21 cellular contexts compared by ENCODE assay signal in the genomic region with DNA sequence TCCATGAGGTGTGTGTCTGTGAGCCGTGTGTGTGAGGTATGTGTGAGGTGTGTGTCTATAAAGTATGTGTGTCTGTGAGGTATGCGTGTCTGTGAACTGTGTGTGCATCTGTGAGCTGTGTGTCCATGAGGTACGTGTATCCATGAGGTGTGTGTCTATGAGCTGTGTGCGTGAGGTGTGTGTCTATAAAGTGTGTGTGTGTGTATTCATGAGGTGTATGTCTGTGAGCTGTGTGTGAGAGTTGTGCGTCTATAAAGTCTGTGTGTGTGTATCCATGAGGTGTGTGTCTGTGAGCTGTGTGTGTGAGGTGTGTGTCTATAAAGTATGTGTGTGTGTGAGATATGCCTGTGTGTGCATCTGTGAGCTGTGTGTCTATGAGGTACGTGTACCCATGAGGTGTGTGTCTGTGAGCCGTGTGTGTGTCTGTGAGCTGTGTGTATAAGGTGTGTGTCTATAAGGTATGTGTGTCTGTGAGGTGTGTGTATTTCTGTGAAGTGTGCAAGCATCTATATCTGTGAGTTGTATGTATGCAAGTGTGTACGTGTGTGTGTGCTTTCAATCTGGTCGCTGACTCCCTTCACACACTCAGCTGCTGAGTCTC.
A peak's percentile ranks its signal among the peaks of the same experiment; 100 is the strongest.
DNase-seq lines count a peak whose midpoint lies in the region; ATAC-seq, FAIRE-seq and TF ChIP-seq lines count a peak whose summit lies in the region.
"Had no signal": no experiment of that assay in that cellular context is flagged by ENCODE, and none has a peak within 500 bp of the region (broad histone marks: within the 10 kb centered on the region; RNA-seq: fewer than 3 reads in every experiment).

No MANE protein-coding gene starts in this region.

- H3K36me3 ChIP-seq in IMR-90 (ENCODE audit: control insufficient read depth, insufficient read depth, low read length), result no peaks in the 10 kb centered on the region
- no peaks in the 10 kb centered on the region for H3K36me3 ChIP-seq in bronchial epithelial cell (ENCODE audit: control insufficient read depth, insufficient read depth, low read length)
- no peaks in the 10 kb centered on the region for H3K36me3 ChIP-seq in neuronal stem cell (replicated peaks in 1 of 2; ENCODE audit: control insufficient read depth in 2 of 2, insufficient read depth in 2 of 2, low read length in 2 of 2)
- H3K36me3 ChIP-seq: BE2C had no signal

- no peak for TF ChIP-seq RAD21 in IMR-90 (IDR thresholded peaks at IDR 0.05; ENCODE audit: low read length)

- POLR2A ChIA-PET in IMR-90 (lab: Charles Lee; ENCODE audit: unreplicated experiment), result no interaction called here
- POLR2A ChIA-PET in activated CD4-positive, alpha-beta T cell treated with anti-CD3 and anti-CD28 coated beads, Interleukin-2, amount 10 ng/mL, durations not matched to agents 7 days and 5 days (lab: Charles Lee), result no interaction called here

- H3K27ac ChIP-seq in IMR-90 (ENCODE audit: insufficient read depth, low read length) (no peak overlapping the region), neuronal stem cell (replicated peaks; ENCODE audit: low read length) (no peak overlapping the region)

- H2BK120ac ChIP-seq in IMR-90 (ENCODE audit: low read depth, low read length), result no peak overlapping the region
- H2BK120ac ChIP-seq in neuronal stem cell (ENCODE audit: low read depth, low read length), result no peak overlapping the region

- H3K4me1 ChIP-seq in IMR-90 (ENCODE audit: control insufficient read depth, insufficient read depth, low read length), result peaks cover 6% of the 10 kb centered on the region
- peaks cover 14 to 26% of the 10 kb centered on the region in 2 donors for H3K4me1 ChIP-seq in neuronal stem cell (ENCODE audit: control insufficient read depth in 2 of 2, insufficient read depth in 1 of 2, low read depth in 1 of 2, low read length in 2 of 2)
- H3K4me1 ChIP-seq: BE2C had no signal

- H2AFZ ChIP-seq in IMR-90 (replicated peaks; ENCODE audit: low read length, poor library complexity) (no peak overlapping the region), neuronal stem cell (ENCODE audit: low read length) (no peak overlapping the region)
- H2AFZ ChIP-seq: GM23338 had no signal

- 84% methylated on average over 6 of the region's 9 CpGs; no CpG with 5 or more reads in 1 of the 2 experiments for WGBS in IMR-90 (ENCODE audit: extremely low coverage in 2 of 2, insufficient read length in 1 of 2), 2 experiments
- no CpG with 5 or more reads among the region's 9 CpGs for WGBS in neuronal stem cell (ENCODE audit: extremely low coverage in 2 of 2, insufficient read length in 2 of 2, insufficient replicate concordance in 1 of 2), 2 donors

- H2BK5ac ChIP-seq in IMR-90 (ENCODE audit: low read depth, low read length, poor library complexity, severe bottlenecking), result peak overlapping the region; percentile 46
- H2BK5ac ChIP-seq in neuronal stem cell (ENCODE audit: low read length), result no peak overlapping the region

- H2AK9ac ChIP-seq in IMR-90 (replicated peaks; ENCODE audit: low read depth, low read length, poor library complexity), result peak overlapping the region; percentile 63

- H3K27ac Mint-ChIP-seq in activated CD4-positive, alpha-beta T cell treated with anti-CD3 and anti-CD28 coated beads, Interleukin-2, amount 10 ng/mL, durations not matched to agents 7 days and 5 days, result no peak overlapping the region
- H3K27ac Mint-ChIP-seq: CD4-positive, CD25-positive, alpha-beta regulatory T cell; CD8-positive, alpha-beta memory T cell; GM23338; H9 had no signal

- H3K4me3 Mint-ChIP-seq in activated CD4-positive, alpha-beta T cell treated with anti-CD3 and anti-CD28 coated beads, Interleukin-2, amount 10 ng/mL, durations not matched to agents 7 days and 5 days, result no peak overlapping the region
- H3K4me3 Mint-ChIP-seq: CD4-positive, CD25-positive, alpha-beta regulatory T cell; CD8-positive, alpha-beta memory T cell; GM23338; H9 had no signal

- in situ Hi-C loops in IMR-90 (cut with MboI; ENCODE audit: low sequenced_read_pairs), result no loop called here

- H3K27me3 Mint-ChIP-seq in activated CD4-positive, alpha-beta T cell treated with anti-CD3 and anti-CD28 coated beads, Interleukin-2, amount 10 ng/mL, durations not matched to agents 7 days and 5 days, result peaks cover 21% of the 10 kb centered on the region
- H3K27me3 Mint-ChIP-seq: CD4-positive, CD25-positive, alpha-beta regulatory T cell had no signal

- H3K4me3 ChIP-seq in IMR-90 (ENCODE audit: insufficient read depth, low read depth, low read length), result no peak overlapping the region
- no peak overlapping the region for H3K4me3 ChIP-seq in bronchial epithelial cell (ENCODE audit: low read depth, low read length)
- H3K4me3 ChIP-seq in neuronal stem cell (ENCODE audit: low read length in 2 of 2), result no peak overlapping the region
- H3K4me3 ChIP-seq: GM23338 had no signal

- dilution Hi-C loops in IMR-90 (cut with HindIII; ENCODE audit: low sequenced_read_pairs, unreplicated experiment), result no loop called here

- no peak overlapping the region for H3K23ac ChIP-seq in IMR-90 (ENCODE audit: low read depth, low read length)
- H3K23ac ChIP-seq in neuronal stem cell (ENCODE audit: low read depth, low read length, poor library complexity), result peak overlapping the region; percentile 21

- peak overlapping the region; percentile 46 for H2BK12ac ChIP-seq in neuronal stem cell (ENCODE audit: low read length)

- H3K4me2 ChIP-seq in IMR-90 (ENCODE audit: low read depth, low read length) (no peak overlapping the region), neuronal stem cell (ENCODE audit: insufficient read depth, low read length, poor library complexity, severe bottlenecking) (no peak overlapping the region)
- H3K4me2 ChIP-seq: GM23338 had no signal

- TF ChIP-seq CTCF in IMR-90 (conservative IDR thresholded peaks at IDR 0.05; ENCODE audit: low read depth, low read length) (no peak), bronchial epithelial cell (IDR thresholded peaks at IDR 0.05; ENCODE audit: insufficient read depth, low read length, severe bottlenecking) (no peak)

- H2AK5ac ChIP-seq in IMR-90 (ENCODE audit: low read depth, low read length) (no peak overlapping the region), neuronal stem cell (ENCODE audit: low read depth, low read length) (peak overlapping the region; percentile 53)

- H3K4ac ChIP-seq in IMR-90 (ENCODE audit: low read depth, low read length), result no peak overlapping the region
- H3K4ac ChIP-seq in neuronal stem cell (ENCODE audit: low read length), result no peak overlapping the region

- H3K36me3 Mint-ChIP-seq in activated CD4-positive, alpha-beta T cell treated with anti-CD3 and anti-CD28 coated beads, Interleukin-2, amount 10 ng/mL, durations not matched to agents 7 days and 5 days (ENCODE audit: low read depth), result no peaks in the 10 kb centered on the region
- H3K36me3 Mint-ChIP-seq: CD4-positive, CD25-positive, alpha-beta regulatory T cell; CD8-positive, alpha-beta memory T cell had no signal

- H3K14ac ChIP-seq in IMR-90 (replicated peaks; ENCODE audit: low read depth, low read length) (no peak overlapping the region), neuronal stem cell (ENCODE audit: low read length) (no peak overlapping the region)

- H4K8ac ChIP-seq in IMR-90 (ENCODE audit: low read depth in 2 of 2, low read length in 2 of 2) (no peak overlapping the region), neuronal stem cell (ENCODE audit: low read depth, low read length) (no peak overlapping the region)

- ATAC-seq in IMR-90 (ENCODE audit: low read depth) (no peak), HG03097 (IDR thresholded peaks at IDR 0.05; ENCODE audit: low FRiP score, unreplicated experiment) (no peak)
- ATAC-seq: GM23338 had no signal

- peaks cover 5% of the 10 kb centered on the region for H3K9me1 ChIP-seq in IMR-90 (ENCODE audit: insufficient read depth, low read length)

- no TSS peak for BruUV-seq in IMR-90 (replicated peaks; lab: Mats Ljungman, UMichigan)

- H3K27me3 ChIP-seq in IMR-90 (ENCODE audit: control insufficient read depth, insufficient read depth, low read length) (peaks cover 59% of the 10 kb centered on the region), bronchial epithelial cell (ENCODE audit: control insufficient read depth, insufficient read depth, low read length) (peaks cover 5% of the 10 kb centered on the region), neuronal stem cell (ENCODE audit: control insufficient read depth in 3 of 3, insufficient read depth in 3 of 3, low read depth in 1 of 3, low read length in 3 of 3) (peaks cover 0 to 20% (median 0%) of the 10 kb centered on the region in 3 experiments)

- no peak overlapping the region for H2BK20ac ChIP-seq in IMR-90 (ENCODE audit: low read depth, low read length)

- H3K9me3 ChIP-seq in IMR-90 (ENCODE audit: control insufficient read depth, insufficient read depth, low read length) (no peaks in the 10 kb centered on the region), neuronal stem cell (replicated peaks in 1 of 2; ENCODE audit: control insufficient read depth in 2 of 2, insufficient read depth in 1 of 2, low read depth in 1 of 2, low read length in 2 of 2) (no peaks in the 10 kb centered on the region)
- H3K9me3 ChIP-seq: BE2C had no signal

- intact Hi-C loops in IMR-90 (cut with micrococcal nuclease), result no loop called here

- H4K91ac ChIP-seq in IMR-90 (ENCODE audit: insufficient read depth, low read depth, low read length) (no peak overlapping the region), neuronal stem cell (ENCODE audit: low read depth, low read length, poor library complexity) (no peak overlapping the region)

- FAIRE-seq in bronchial epithelial cell (lab: Jason Lieb, UNC) (peak; percentile 28), urothelium cell line (lab: Jason Lieb, UNC) (peak; percentile 98), RCC 7860 (lab: Jason Lieb, UNC) (no peak)
- FAIRE-seq: A204.1, D721Med, G401.6, GM12892, GM18507 had no signal

- H2BK15ac ChIP-seq in IMR-90 (ENCODE audit: low read depth, low read length) (no peak overlapping the region), neuronal stem cell (ENCODE audit: low read length) (no peak overlapping the region)

- no peak for DNase-seq in IMR-90
- DNase-seq in bronchial epithelial cell (ENCODE audit: low read depth), result no peak
- no peak for DNase-seq in neuronal stem cell (ENCODE audit: low spot score)
- no peak for DNase-seq in urothelium cell line (ENCODE audit: low spot score)
- no peak for DNase-seq in activated CD4-positive, alpha-beta T cell treated with anti-CD3 and anti-CD28 coated beads, Interleukin-2, amount 10 ng/mL, durations not matched to agents 7 days and 5 days
- no peak for DNase-seq in RCC 7860 (ENCODE audit: low spot score)
- DNase-seq: ACHN; BE2C; C1 segment of cervical spinal cord; CD4-positive, CD25-positive, alpha-beta regulatory T cell; CD8-positive, alpha-beta memory T cell; COR-L47; H9; KBM-7 had no signal

- H3K9ac ChIP-seq in IMR-90 (ENCODE audit: low read depth, low read length), result no peak overlapping the region
- H3K9ac ChIP-seq in neuronal stem cell (ENCODE audit: low read depth, low read length, poor library complexity), result no peak overlapping the region

- TF ChIP-seq POLR2A in IMR-90 (IDR thresholded peaks at IDR 0.05; ENCODE audit: low read depth, low read length), result no peak

- no peaks in the 10 kb centered on the region for H3K4me1 Mint-ChIP-seq in activated CD4-positive, alpha-beta T cell treated with anti-CD3 and anti-CD28 coated beads, Interleukin-2, amount 10 ng/mL, durations not matched to agents 7 days and 5 days
- H3K4me1 Mint-ChIP-seq: CD4-positive, CD25-positive, alpha-beta regulatory T cell had no signal

- no peaks in the 10 kb centered on the region for H3K9me3 Mint-ChIP-seq in activated CD4-positive, alpha-beta T cell treated with anti-CD3 and anti-CD28 coated beads, Interleukin-2, amount 10 ng/mL, durations not matched to agents 7 days and 5 days
- H3K9me3 Mint-ChIP-seq: CD4-positive, CD25-positive, alpha-beta regulatory T cell; CD8-positive, alpha-beta memory T cell; GM23338; H9 had no signal

- H3K18ac ChIP-seq in IMR-90 (ENCODE audit: low read depth, low read length), result no peak overlapping the region
- peak overlapping the region; percentile 13 for H3K18ac ChIP-seq in neuronal stem cell (ENCODE audit: low read length)

- H3K56ac ChIP-seq in IMR-90 (ENCODE audit: extremely low read depth, insufficient read depth, low read length), result no peak overlapping the region

- CTCF ChIA-PET in IMR-90 (lab: Yijun Ruan, JAX), result no interaction called here
- CTCF ChIA-PET in activated CD4-positive, alpha-beta T cell treated with anti-CD3 and anti-CD28 coated beads, Interleukin-2, amount 10 ng/mL, durations not matched to agents 7 days and 5 days (lab: Charles Lee), result interaction anchor here (1.0 kb wide), 1 partner anchor 41 kb away, joined by 3 read pairs; no protein-coding TSS in a partner anchor

- H3K79me1 ChIP-seq in IMR-90 (ENCODE audit: low read depth in 1 of 2, low read length in 2 of 2) (no peaks in the 10 kb centered on the region), neuronal stem cell (ENCODE audit: low read depth, low read length) (no peaks in the 10 kb centered on the region)

- H4K5ac ChIP-seq in IMR-90 (ENCODE audit: low read depth, low read length), result no peak overlapping the region

- no peaks in the 10 kb centered on the region for H4K20me1 ChIP-seq in IMR-90 (ENCODE audit: insufficient read depth, low read length)
